ENCODE assay signal across 19 cellular contexts in the genomic region with DNA sequence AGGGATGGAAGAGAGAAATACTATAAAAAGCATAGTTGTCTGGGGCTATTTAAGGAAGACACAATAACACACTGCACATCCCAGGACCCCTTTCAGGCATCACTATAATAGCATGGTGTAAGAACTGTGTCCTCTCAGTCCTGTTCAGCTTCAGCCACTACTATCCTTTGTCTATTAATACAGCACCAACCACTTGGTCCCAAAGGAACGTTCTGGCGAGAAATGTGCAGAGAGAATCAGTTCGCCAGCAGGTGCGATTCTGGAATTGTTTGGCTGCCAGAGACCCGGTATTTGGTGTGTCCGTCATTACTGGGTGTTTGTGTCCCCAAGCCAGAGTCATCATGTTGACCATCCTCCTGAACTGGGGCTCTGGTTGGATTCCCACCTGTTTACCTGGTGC.
"Had no signal": no experiment of that assay in that cellular context is flagged by ENCODE, and none has a peak within 500 bp of the region (broad histone marks: within the 10 kb centered on the region; RNA-seq: fewer than 3 reads in every experiment).

No MANE protein-coding gene starts in this region.

- H3K27ac ChIP-seq: epithelial cell of prostate, esophagus muscularis mucosa, left ventricle myocardium inferior, lower lobe of right lung, neutrophil, thoracic aorta, transverse colon had no signal

- H3K4me3 Mint-ChIP-seq: memory B cell, mesothelial cell of epicardium, naive B cell, nephron had no signal

- H3K4me3 ChIP-seq: esophagus muscularis mucosa, gastrocnemius medialis, left ventricle myocardium inferior, lower lobe of right lung, stomach, thoracic aorta, transverse colon had no signal

- H3K27me3 ChIP-seq: esophagus muscularis mucosa, gastrocnemius medialis, neutrophil, stomach, transverse colon had no signal

- H3K36me3 Mint-ChIP-seq: naive B cell had no signal

- H3K9me3 ChIP-seq: esophagus muscularis mucosa, gastrocnemius medialis, left ventricle myocardium inferior, lower lobe of right lung, neutrophil, stomach, thoracic aorta, transverse colon had no signal

- H3K9me3 Mint-ChIP-seq: memory B cell, naive B cell, nephron had no signal

- H3K27me3 Mint-ChIP-seq: memory B cell, naive B cell had no signal

- ATAC-seq: lower lobe of right lung, sciatic nerve had no signal

- H3K36me3 ChIP-seq: esophagus muscularis mucosa, gastrocnemius medialis, left ventricle myocardium inferior, lower lobe of right lung, neutrophil, stomach, thoracic aorta, transverse colon had no signal

- H3K4me1 ChIP-seq: lower lobe of right lung, stomach, transverse colon had no signal

- DNase-seq: effector memory CD4-positive, alpha-beta T cell; left cardiac atrium; left ventricle myocardium inferior; lower lobe of right lung; naive B cell; small intestine; stimulated activated CD4-positive, alpha-beta T cell treated with anti-CD3 and anti-CD28 coated beads, Interleukin-12 subunit alpha, Interleukin-12 subunit beta, amount 100 ng/mL, for 4 hours; stimulated activated naive CD4-positive, alpha-beta T cell; stomach; transverse colon had no signal

- H3K27ac Mint-ChIP-seq: memory B cell, mesothelial cell of epicardium had no signal
